In the genomic region with DNA sequence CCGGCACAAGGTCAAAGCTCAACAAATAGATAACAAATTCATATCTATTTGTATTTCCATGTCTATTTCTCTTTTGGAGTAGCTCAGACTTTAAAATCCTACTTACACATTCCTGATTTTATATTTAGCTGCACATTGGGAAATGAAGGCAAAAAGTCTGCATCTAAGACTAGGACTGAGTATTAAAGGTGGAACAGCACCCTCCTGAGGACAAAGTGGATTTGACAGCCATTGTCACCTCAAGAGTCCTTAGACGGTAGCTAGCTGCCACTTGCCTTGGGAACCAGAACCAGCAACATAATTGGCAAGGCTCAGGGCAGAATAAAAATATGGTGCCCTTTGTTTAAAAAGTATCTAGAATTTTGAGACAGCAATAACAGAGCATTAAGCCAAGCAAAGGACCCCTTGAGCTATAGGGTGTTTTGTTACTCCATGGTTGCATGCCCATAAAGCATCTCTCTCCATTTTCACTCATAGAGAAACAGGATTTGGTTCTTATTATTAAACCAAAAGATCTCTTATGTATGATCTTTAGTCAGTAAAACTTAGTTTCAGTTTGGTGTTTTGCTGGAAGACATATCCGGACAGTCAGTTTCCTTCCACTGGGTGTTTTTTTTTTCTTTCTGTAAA, we compare ENCODE assay signal across 8 cellular contexts. TPM values are rescaled to one million over a fixed set of nuclear protein-coding genes. Genes with fewer than 3 reads are reported as not detected.
A peak's percentile ranks its signal among the peaks of the same experiment; 100 is the strongest.
DNase-seq lines count a peak whose midpoint lies in the region; ATAC-seq and TF ChIP-seq lines count a peak whose summit lies in the region.

No MANE protein-coding gene starts in this region.

- no peaks in the 10 kb centered on the region for H3K4me1 Mint-ChIP-seq in activated naive CD4-positive, alpha-beta T cell treated with anti-CD3 and anti-CD28 coated beads, Interleukin-2, amount 10 ng/mL, durations not matched to agents 7 days and 5 days

- H3K36me3 ChIP-seq in cardiac muscle cell: no peaks in the 10 kb centered on the region

- peak; percentile 50 for DNase-seq in D341Med (ENCODE audit: low spot score)
- DNase-seq in NCI-H510A treated with DMSO at 0.1 percent for 48 hours (lab: John Stamatoyannopoulos, UW): peak; percentile 60
- peak; percentile 49 for DNase-seq in activated naive CD4-positive, alpha-beta T cell treated with anti-CD3 and anti-CD28 coated beads, Interleukin-2, amount 10 ng/mL, durations not matched to agents 7 days and 5 days
- DNase-seq in cardiac muscle cell (ENCODE audit: low read depth in 1 of 2, low spot score in 1 of 2): peak; percentile 82 to 83
- DNase-seq in retinal pigment epithelial cell (ENCODE audit: low read depth): peak; percentile 35
- DNase-seq in activated gamma-delta T cell treated with Interleukin-2 at 50 U/mL for 16 hours: no peak

- peaks cover 15% of the 10 kb centered on the region for H3K27me3 Mint-ChIP-seq in activated naive CD4-positive, alpha-beta T cell treated with anti-CD3 and anti-CD28 coated beads, Interleukin-2, amount 10 ng/mL, durations not matched to agents 7 days and 5 days

- H3K4me3 Mint-ChIP-seq in activated naive CD4-positive, alpha-beta T cell treated with anti-CD3 and anti-CD28 coated beads, Interleukin-2, amount 10 ng/mL, durations not matched to agents 7 days and 5 days: no peak overlapping the region

- no peaks in the 10 kb centered on the region for H3K36me3 Mint-ChIP-seq in activated naive CD4-positive, alpha-beta T cell treated with anti-CD3 and anti-CD28 coated beads, Interleukin-2, amount 10 ng/mL, durations not matched to agents 7 days and 5 days

- H3K4me3 ChIP-seq in cardiac muscle cell: no peak overlapping the region
- H3K4me3 ChIP-seq in retinal pigment epithelial cell (ENCODE audit: low read length): no peak overlapping the region

- H3K9me3 ChIP-seq in cardiac muscle cell (ENCODE audit: low read depth): no peaks in the 10 kb centered on the region

- no peaks in the 10 kb centered on the region for H3K9me3 Mint-ChIP-seq in activated naive CD4-positive, alpha-beta T cell treated with anti-CD3 and anti-CD28 coated beads, Interleukin-2, amount 10 ng/mL, durations not matched to agents 7 days and 5 days

- TF ChIP-seq CTCF in cardiac muscle cell (IDR thresholded peaks at IDR 0.05; ENCODE audit: low read depth, low read length) (peak; percentile 73), retinal pigment epithelial cell (conservative IDR thresholded peaks at IDR 0.05; ENCODE audit: low read depth, low read length) (peak; percentile 75)

- H3K27ac ChIP-seq in cardiac muscle cell: no peak overlapping the region

- H3K27me3 ChIP-seq in cardiac muscle cell: no peaks in the 10 kb centered on the region

- ATAC-seq in GM19324 (IDR thresholded peaks at IDR 0.05; ENCODE audit: low FRiP score, unreplicated experiment) (peak; percentile 59), HG03432 (IDR thresholded peaks at IDR 0.05; ENCODE audit: unreplicated experiment) (peak; percentile 88)

- H3K27ac Mint-ChIP-seq in activated naive CD4-positive, alpha-beta T cell treated with anti-CD3 and anti-CD28 coated beads, Interleukin-2, amount 10 ng/mL, durations not matched to agents 7 days and 5 days: no peak overlapping the region

- CTCF ChIA-PET in activated naive CD4-positive, alpha-beta T cell treated with anti-CD3 and anti-CD28 coated beads, Interleukin-2, amount 10 ng/mL, durations not matched to agents 7 days and 5 days (lab: Charles Lee): interaction anchor here (0.6 to 3.5 kb wide), 16 partner anchors 10 to 544 kb away, joined by 3 to 28 read pairs (median 4); no protein-coding TSS in a partner anchor

- H3K4me1 ChIP-seq in cardiac muscle cell (ENCODE audit: low read depth): peaks cover 18% of the 10 kb centered on the region

RNA-seq across cellular contexts. Expression of a gene that starts 30.0 kb away (rescaled TPM):
- total RNA-seq in cardiac muscle cell: 2.6 and 8.8 TPM in 2 replicates
- 3.3 and 10.0 TPM in 2 replicates for polyA plus RNA-seq in cardiac muscle cell
